In genomic region chr15:101132390-101133180, GRCh38 we compare ENCODE assay signal across 24 cellular contexts.
"Had no signal": no experiment of that assay in that cellular context is flagged by ENCODE, and none has a peak within 500 bp of the region (broad histone marks: within the 10 kb centered on the region; RNA-seq: fewer than 3 reads in every experiment).

No MANE protein-coding gene starts in this region.

- H3K4me3 ChIP-seq: cardiac muscle cell, SJSA1 had no signal

- DNase-seq: activated B cell treated with CpG ODN at 0.5 μM for 24 hours; activated CD4-positive, alpha-beta T cell treated with anti-CD3 and anti-CD28 coated beads for 1 hour; activated CD4-positive, alpha-beta T cell treated with anti-CD3 and anti-CD28 coated beads, Interleukin-2, amount 10 ng/mL, durations not matched to agents 24 days and 14 days; activated CD4-positive, alpha-beta T cell treated with anti-CD3 and anti-CD28 coated beads, Interleukin-2, amount 50 U/mL, for 48 hours; activated CD8-positive, alpha-beta memory T cell treated with anti-CD3 and anti-CD28 coated beads, Interleukin-2, amount 10 ng/mL, durations not matched to agents 7 days and 5 days; activated effector memory CD4-positive, alpha-beta T cell treated with anti-CD3 and anti-CD28 coated beads, Interleukin-2, amount 50 U/mL, for 16 hours; activated naive CD4-positive, alpha-beta T cell treated with anti-CD3 and anti-CD28 coated beads for 36 hours; activated T-cell treated with anti-CD3 and anti-CD28 coated beads, Interleukin-2, amount 50 U/mL, for 4 hours; amygdala; brain microvascular endothelial cell; NCI-H1105 treated with DMSO at 0.1 percent for 48 hours; NCI-H146; NCI-H187 treated with DMSO at 0.1 percent for 48 hours; NCI-H2081 treated with DMSO at 0.1 percent for 48 hours; NCI-H446; NCI-H524; PC-3; SHP77; SW 1271 had no signal

- H3K9me3 Mint-ChIP-seq: activated B cell treated with CpG ODN at 0.5 μM for 24 hours; activated CD4-positive, alpha-beta T cell treated with anti-CD3 and anti-CD28 coated beads, Interleukin-2, amount 10 ng/mL, durations not matched to agents 24 days and 14 days had no signal

- H3K27ac Mint-ChIP-seq: activated B cell treated with CpG ODN at 0.5 μM for 24 hours; activated CD4-positive, alpha-beta T cell treated with anti-CD3 and anti-CD28 coated beads, Interleukin-2, amount 10 ng/mL, durations not matched to agents 24 days and 14 days; activated CD8-positive, alpha-beta memory T cell treated with anti-CD3 and anti-CD28 coated beads, Interleukin-2, amount 10 ng/mL, durations not matched to agents 7 days and 5 days; activated naive CD4-positive, alpha-beta T cell treated with anti-CD3 and anti-CD28 coated beads for 36 hours had no signal

- ATAC-seq: activated CD8-positive, alpha-beta memory T cell treated with anti-CD3 and anti-CD28 coated beads, Interleukin-2, amount 10 ng/mL, durations not matched to agents 7 days and 5 days; activated T-cell treated with anti-CD3 and anti-CD28 coated beads, Interleukin-2, amount 50 U/mL, for 4 hours; PC-3; SK-N-SH treated with all-trans-retinoic acid at 6 μM for 48 hours had no signal

- H3K36me3 ChIP-seq: brain microvascular endothelial cell, cardiac muscle cell, SJSA1 had no signal

- H3K27me3 ChIP-seq: brain microvascular endothelial cell, cardiac muscle cell, SJSA1 had no signal

- H3K27me3 Mint-ChIP-seq: activated B cell treated with CpG ODN at 0.5 μM for 24 hours; activated CD8-positive, alpha-beta memory T cell treated with anti-CD3 and anti-CD28 coated beads, Interleukin-2, amount 10 ng/mL, durations not matched to agents 7 days and 5 days; activated naive CD8-positive, alpha-beta T cell had no signal

- H3K4me3 Mint-ChIP-seq: activated B cell treated with CpG ODN at 0.5 μM for 24 hours; activated CD4-positive, alpha-beta T cell treated with anti-CD3 and anti-CD28 coated beads, Interleukin-2, amount 10 ng/mL, durations not matched to agents 24 days and 14 days; activated CD8-positive, alpha-beta memory T cell treated with anti-CD3 and anti-CD28 coated beads, Interleukin-2, amount 10 ng/mL, durations not matched to agents 7 days and 5 days; activated naive CD4-positive, alpha-beta T cell treated with anti-CD3 and anti-CD28 coated beads for 36 hours; activated naive CD8-positive, alpha-beta T cell; activated T-cell treated with anti-CD3 and anti-CD28 coated beads, Interleukin-2, amount 50 U/mL, for 4 hours; T-helper 2 cell treated with Interferon-gamma antibody and Interleukin-4, amounts not matched to agents 5 μg/mL and 100 μg/mL, for 36 hours had no signal

- H3K27ac ChIP-seq: brain microvascular endothelial cell, cardiac muscle cell, SJSA1 had no signal
